ENCODE assay signal across 33 cellular contexts in the genomic region with DNA sequence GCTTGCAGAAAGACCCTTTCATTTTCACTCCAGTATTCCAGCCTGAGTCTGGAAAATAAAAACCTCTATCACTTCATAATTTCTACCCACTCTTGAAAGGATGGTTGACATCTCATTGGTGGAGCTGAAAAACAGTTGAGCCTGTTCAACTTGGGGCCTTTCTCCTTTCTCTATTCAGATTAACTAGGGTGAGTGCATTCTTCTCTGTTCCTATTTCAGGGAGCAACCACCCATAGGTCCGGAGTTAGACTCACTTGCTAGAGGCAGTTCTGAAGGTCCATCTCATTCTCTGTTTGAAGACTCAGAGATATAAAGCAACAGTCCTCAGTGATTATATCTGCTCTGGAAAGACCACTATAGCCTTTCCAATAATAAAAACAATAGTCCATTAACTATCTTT.
"Had no signal": no experiment of that assay in that cellular context is flagged by ENCODE, and none has a peak within 500 bp of the region (broad histone marks: within the 10 kb centered on the region; RNA-seq: fewer than 3 reads in every experiment).

No MANE protein-coding gene starts in this region.

- H3K9me3 Mint-ChIP-seq: activated CD4-positive, alpha-beta memory T cell treated with anti-CD3 and anti-CD28 coated beads, Interleukin-2, amount 10 ng/mL, durations not matched to agents 7 days and 5 days; activated CD4-positive, alpha-beta T cell treated with anti-CD3 and anti-CD28 coated beads, Interleukin-2, amount 10 ng/mL, durations not matched to agents 7 days and 5 days; activated naive CD4-positive, alpha-beta T cell treated with anti-CD3 and anti-CD28 coated beads for 36 hours; activated naive CD4-positive, alpha-beta T cell treated with anti-CD3 and anti-CD28 coated beads, Interleukin-2, amount 50 U/mL, for 24 hours; activated naive CD8-positive, alpha-beta T cell treated with anti-CD3 and anti-CD28 coated beads for 36 hours; activated naive CD8-positive, alpha-beta T cell treated with anti-CD3 and anti-CD28 coated beads, Interleukin-2, amount 50 U/mL, for 24 hours; activated T-cell treated with anti-CD3 and anti-CD28 coated beads, Interleukin-2, amount 50 U/mL, for 4 hours; activated T-helper 17 cell treated with anti-CD3 and anti-CD28 coated beads, Interleukin-2, amount 50 U/mL, for 72 hours; T-helper 2 cell treated with Interferon-gamma antibody and Interleukin-4, amounts not matched to agents 5 μg/mL and 100 μg/mL, for 36 hours had no signal

- H3K36me3 Mint-ChIP-seq: activated naive CD4-positive, alpha-beta T cell treated with anti-CD3 and anti-CD28 coated beads, Interleukin-2, amount 50 U/mL, for 24 hours; activated naive CD8-positive, alpha-beta T cell treated with anti-CD3 and anti-CD28 coated beads for 36 hours had no signal

- H3K27ac Mint-ChIP-seq: activated CD4-positive, alpha-beta memory T cell treated with anti-CD3 and anti-CD28 coated beads, Interleukin-2, amount 10 ng/mL, durations not matched to agents 7 days and 5 days; activated CD4-positive, alpha-beta T cell treated with anti-CD3 and anti-CD28 coated beads for 36 hours; activated CD4-positive, alpha-beta T cell treated with anti-CD3 and anti-CD28 coated beads, Interleukin-2, amount 10 ng/mL, durations not matched to agents 7 days and 5 days; activated naive CD4-positive, alpha-beta T cell treated with anti-CD3 and anti-CD28 coated beads for 36 hours; activated naive CD4-positive, alpha-beta T cell treated with anti-CD3 and anti-CD28 coated beads, Interleukin-2, amount 50 U/mL, for 24 hours; activated naive CD8-positive, alpha-beta T cell treated with anti-CD3 and anti-CD28 coated beads for 36 hours; activated naive CD8-positive, alpha-beta T cell treated with anti-CD3 and anti-CD28 coated beads, Interleukin-2, amount 50 U/mL, for 24 hours; activated T-helper 17 cell treated with anti-CD3 and anti-CD28 coated beads, Interleukin-2, amount 50 U/mL, for 72 hours; effector memory CD8-positive, alpha-beta T cell; T-helper 17 cell; T-helper 2 cell treated with Interferon-gamma antibody and Interleukin-4, amounts not matched to agents 5 μg/mL and 100 μg/mL, for 36 hours had no signal

- DNase-seq: activated CD4-positive, alpha-beta memory T cell treated with anti-CD3 and anti-CD28 coated beads, Interleukin-2, amount 10 ng/mL, durations not matched to agents 7 days and 5 days; activated CD4-positive, alpha-beta T cell treated with anti-CD3 and anti-CD28 coated beads for 36 hours; activated CD4-positive, alpha-beta T cell treated with anti-CD3 and anti-CD28 coated beads, Interleukin-2, amount 10 ng/mL, durations not matched to agents 7 days and 5 days; activated CD4-positive, alpha-beta T cell treated with anti-CD3 and anti-CD28 coated beads, Interleukin-2, amount 50 U/mL, for 4 hours; activated CD4-positive, CD25-positive, alpha-beta regulatory T cell; activated CD4-positive, CD25-positive, alpha-beta regulatory T cell treated with anti-CD3 and anti-CD28 coated beads, Interleukin-2, amount 50 U/mL, for 72 hours; activated CD8-positive, alpha-beta memory T cell treated with anti-CD3 and anti-CD28 coated beads, Interleukin-2, amount 50 U/mL, for 48 hours; activated effector memory CD4-positive, alpha-beta T cell treated with Interleukin-2 at 50 U/mL for 16 hours; activated naive CD4-positive, alpha-beta T cell treated with anti-CD3 and anti-CD28 coated beads for 36 hours; activated naive CD8-positive, alpha-beta T cell treated with anti-CD3 and anti-CD28 coated beads for 36 hours; activated naive CD8-positive, alpha-beta T cell treated with anti-CD3 and anti-CD28 coated beads, Interleukin-2, amount 50 U/mL, for 24 hours; activated T-cell treated with anti-CD3 and anti-CD28 coated beads for 4 hours; activated T-cell treated with anti-CD3 and anti-CD28 coated beads, Interleukin-2, amount 50 U/mL, for 4 hours; amygdala; aorta; caudate nucleus; cortex of kidney; dermis blood vessel endothelial cell; effector CD4-positive, alpha-beta T cell; effector memory CD8-positive, alpha-beta T cell; erythroblast; foreskin keratinocyte; gastrocnemius medialis; heart right ventricle; T-helper 17 cell; T1000 had no signal

- H3K4me3 ChIP-seq: adrenal gland, body of pancreas, esophagus muscularis mucosa, gastrocnemius medialis, heart right ventricle, hepatocyte had no signal

- H3K4me3 Mint-ChIP-seq: activated CD4-positive, alpha-beta memory T cell treated with anti-CD3 and anti-CD28 coated beads, Interleukin-2, amount 10 ng/mL, durations not matched to agents 7 days and 5 days; activated CD4-positive, alpha-beta T cell treated with anti-CD3 and anti-CD28 coated beads for 36 hours; activated CD4-positive, alpha-beta T cell treated with anti-CD3 and anti-CD28 coated beads, Interleukin-2, amount 10 ng/mL, durations not matched to agents 7 days and 5 days; activated naive CD4-positive, alpha-beta T cell treated with anti-CD3 and anti-CD28 coated beads for 36 hours; activated naive CD4-positive, alpha-beta T cell treated with anti-CD3 and anti-CD28 coated beads, Interleukin-2, amount 50 U/mL, for 24 hours; activated naive CD8-positive, alpha-beta T cell treated with anti-CD3 and anti-CD28 coated beads for 36 hours; activated naive CD8-positive, alpha-beta T cell treated with anti-CD3 and anti-CD28 coated beads, Interleukin-2, amount 50 U/mL, for 24 hours; activated T-cell treated with anti-CD3 and anti-CD28 coated beads, Interleukin-2, amount 50 U/mL, for 4 hours; activated T-helper 17 cell treated with anti-CD3 and anti-CD28 coated beads, Interleukin-2, amount 50 U/mL, for 72 hours; effector memory CD8-positive, alpha-beta T cell; T-helper 17 cell; T-helper 2 cell treated with Interferon-gamma antibody and Interleukin-4, amounts not matched to agents 5 μg/mL and 100 μg/mL, for 36 hours had no signal

- H3K4me1 Mint-ChIP-seq: activated CD4-positive, alpha-beta memory T cell treated with anti-CD3 and anti-CD28 coated beads, Interleukin-2, amount 10 ng/mL, durations not matched to agents 7 days and 5 days; activated CD4-positive, alpha-beta T cell treated with anti-CD3 and anti-CD28 coated beads for 36 hours; activated CD4-positive, alpha-beta T cell treated with anti-CD3 and anti-CD28 coated beads, Interleukin-2, amount 10 ng/mL, durations not matched to agents 7 days and 5 days; activated naive CD4-positive, alpha-beta T cell treated with anti-CD3 and anti-CD28 coated beads, Interleukin-2, amount 50 U/mL, for 24 hours; activated naive CD8-positive, alpha-beta T cell treated with anti-CD3 and anti-CD28 coated beads for 36 hours; activated naive CD8-positive, alpha-beta T cell treated with anti-CD3 and anti-CD28 coated beads, Interleukin-2, amount 50 U/mL, for 24 hours; activated T-helper 17 cell treated with anti-CD3 and anti-CD28 coated beads, Interleukin-2, amount 50 U/mL, for 72 hours; T-helper 17 cell had no signal

- ATAC-seq: activated CD4-positive, alpha-beta T cell treated with anti-CD3 and anti-CD28 coated beads for 36 hours; activated naive CD8-positive, alpha-beta T cell treated with anti-CD3 and anti-CD28 coated beads, Interleukin-2, amount 50 U/mL, for 24 hours; activated T-cell treated with anti-CD3 and anti-CD28 coated beads, Interleukin-2, amount 50 U/mL, for 4 hours; activated T-helper 17 cell treated with anti-CD3 and anti-CD28 coated beads, Interleukin-2, amount 50 U/mL, for 72 hours; effector memory CD8-positive, alpha-beta T cell; foreskin keratinocyte; gastrocnemius medialis; T-helper 17 cell had no signal

- H3K27me3 Mint-ChIP-seq: activated CD4-positive, alpha-beta memory T cell treated with anti-CD3 and anti-CD28 coated beads, Interleukin-2, amount 10 ng/mL, durations not matched to agents 7 days and 5 days; activated CD4-positive, alpha-beta T cell treated with anti-CD3 and anti-CD28 coated beads for 36 hours; activated CD4-positive, alpha-beta T cell treated with anti-CD3 and anti-CD28 coated beads, Interleukin-2, amount 10 ng/mL, durations not matched to agents 7 days and 5 days; activated naive CD4-positive, alpha-beta T cell treated with anti-CD3 and anti-CD28 coated beads, Interleukin-2, amount 50 U/mL, for 24 hours; activated naive CD8-positive, alpha-beta T cell treated with anti-CD3 and anti-CD28 coated beads, Interleukin-2, amount 50 U/mL, for 24 hours; activated T-helper 17 cell treated with anti-CD3 and anti-CD28 coated beads, Interleukin-2, amount 50 U/mL, for 72 hours; effector memory CD8-positive, alpha-beta T cell; T-helper 17 cell had no signal
